ENCODE assay signal across 1 cellular context in genomic region chr12:6722863-6723262, GRCh38.
TF ChIP-seq lines count a peak whose summit lies in the region.

No MANE protein-coding gene starts in this region.

TF ChIP-seq in GM23338, 12 proteins besides CTCF, POLR2A, EP300 and RAD21 (continued from another document):
- TF ChIP-seq ZNF462 (CRISPR knock-in tag; IDR thresholded peaks at IDR 0.05) = no peak
- TF ChIP-seq STAT1 (IDR thresholded peaks at IDR 0.05; ENCODE audit: unreplicated experiment) = no peak
- no peak for TF ChIP-seq POLR2AphosphoS5 (IDR thresholded peaks at IDR 0.05; ENCODE audit: low read depth)
- TF ChIP-seq ETS1 (IDR thresholded peaks at IDR 0.05) = no peak
- no peak for TF ChIP-seq EZH2 (IDR thresholded peaks at IDR 0.05; ENCODE audit: low read depth, unreplicated experiment)
- TF ChIP-seq ZNF331 (CRISPR knock-in tag; IDR thresholded peaks at IDR 0.05; ENCODE audit: low read depth) = no peak
- TF ChIP-seq JUNB (IDR thresholded peaks at IDR 0.05; ENCODE audit: unreplicated experiment) = no peak
- no peak for TF ChIP-seq ZNF114 (CRISPR knock-in tag; IDR thresholded peaks at IDR 0.05)
